In the genomic region with DNA sequence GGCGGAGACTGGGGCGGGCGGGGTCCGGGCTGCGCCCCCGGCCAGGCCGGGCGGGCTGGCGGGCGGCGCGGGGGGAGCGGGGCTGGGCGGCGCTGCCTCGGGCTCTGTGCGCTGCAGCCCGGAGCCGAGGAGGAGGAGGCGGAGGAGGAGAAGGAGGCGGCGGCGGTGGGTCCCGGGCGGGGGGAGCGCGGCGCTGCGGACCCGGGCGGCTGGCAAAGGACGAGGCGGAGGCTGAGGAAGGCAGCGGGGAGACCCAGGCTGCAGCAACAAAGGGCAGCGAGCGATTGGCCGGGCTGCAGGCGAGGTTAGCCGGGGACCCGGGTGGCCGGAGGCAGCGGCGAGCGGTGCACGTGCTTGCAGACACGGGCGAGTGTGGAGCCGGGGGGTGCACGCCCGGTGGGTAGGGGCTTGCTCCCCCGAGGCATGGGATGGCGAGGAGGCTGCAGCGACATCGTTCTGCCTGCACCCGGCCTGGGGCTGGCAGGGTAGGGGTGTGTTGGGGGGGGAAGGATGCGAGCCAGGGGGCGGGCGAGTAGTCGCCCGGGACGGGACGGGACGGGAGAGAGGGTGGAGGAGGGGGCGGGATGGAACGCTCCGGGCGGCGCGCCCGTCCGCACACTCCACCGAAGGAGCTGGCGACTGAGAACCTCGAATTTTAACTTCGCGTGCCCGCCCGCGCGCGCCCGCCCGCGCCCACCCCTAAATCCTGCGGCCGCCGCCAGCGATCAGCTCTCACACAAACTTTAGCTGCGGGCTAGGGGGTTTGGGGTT, we compare ENCODE assay signal across 1 cellular context.
A peak's percentile ranks its signal among the peaks of the same experiment; 100 is the strongest.
TF ChIP-seq lines count a peak whose summit lies in the region.

No MANE protein-coding gene starts in this region.

TF ChIP-seq in HepG2, 621 proteins besides CTCF, POLR2A, EP300 and RAD21 (continued from another document and continues in another):
- TF ChIP-seq, protein P1, sequence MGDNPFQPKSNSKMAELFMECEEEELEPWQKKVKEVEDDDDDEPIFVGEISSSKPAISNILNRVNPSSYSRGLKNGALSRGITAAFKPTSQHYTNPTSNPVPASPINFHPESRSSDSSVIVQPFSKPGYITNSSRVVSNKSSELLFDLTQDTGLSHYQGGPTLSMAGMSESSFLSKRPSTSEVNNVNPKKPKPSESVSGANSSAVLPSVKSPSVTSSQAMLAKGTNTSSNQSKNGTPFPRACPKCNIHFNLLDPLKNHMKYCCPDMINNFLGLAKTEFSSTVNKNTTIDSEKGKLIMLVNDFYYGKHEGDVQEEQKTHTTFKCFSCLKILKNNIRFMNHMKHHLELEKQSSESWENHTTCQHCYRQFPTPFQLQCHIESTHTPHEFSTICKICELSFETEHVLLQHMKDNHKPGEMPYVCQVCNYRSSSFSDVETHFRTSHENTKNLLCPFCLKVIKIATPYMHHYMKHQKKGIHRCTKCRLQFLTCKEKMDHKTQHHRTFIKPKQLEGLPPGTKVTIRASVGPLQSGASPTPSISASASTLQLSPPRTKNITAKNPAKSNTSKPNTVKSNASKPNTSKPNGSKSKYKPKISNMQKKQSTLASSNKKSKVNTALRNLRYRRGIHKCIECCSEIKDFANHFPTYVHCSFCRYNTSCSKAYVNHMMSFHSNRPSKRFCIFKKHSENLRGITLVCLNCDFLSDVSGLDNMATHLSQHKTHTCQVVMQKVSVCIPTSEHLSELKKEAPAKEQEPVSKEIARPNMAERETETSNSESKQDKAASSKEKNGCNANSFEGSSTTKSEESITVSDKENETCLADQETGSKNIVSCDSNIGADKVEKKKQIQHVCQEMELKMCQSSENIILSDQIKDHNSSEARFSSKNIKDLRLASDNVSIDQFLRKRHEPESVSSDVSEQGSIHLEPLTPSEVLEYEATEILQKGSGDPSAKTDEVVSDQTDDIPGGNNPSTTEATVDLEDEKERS (CRISPR knock-in tag; IDR thresholded peaks at IDR 0.05) = no peak
- TF ChIP-seq CBFB (CRISPR knock-in tag; IDR thresholded peaks at IDR 0.05) = no peak
- no peak for TF ChIP-seq XRCC5 (optimal IDR thresholded peaks at IDR 0.05; ENCODE audit: low read length)
- no peak for TF ChIP-seq SATB2 (CRISPR knock-in tag; IDR thresholded peaks at IDR 0.05)
- TF ChIP-seq, protein P2, sequence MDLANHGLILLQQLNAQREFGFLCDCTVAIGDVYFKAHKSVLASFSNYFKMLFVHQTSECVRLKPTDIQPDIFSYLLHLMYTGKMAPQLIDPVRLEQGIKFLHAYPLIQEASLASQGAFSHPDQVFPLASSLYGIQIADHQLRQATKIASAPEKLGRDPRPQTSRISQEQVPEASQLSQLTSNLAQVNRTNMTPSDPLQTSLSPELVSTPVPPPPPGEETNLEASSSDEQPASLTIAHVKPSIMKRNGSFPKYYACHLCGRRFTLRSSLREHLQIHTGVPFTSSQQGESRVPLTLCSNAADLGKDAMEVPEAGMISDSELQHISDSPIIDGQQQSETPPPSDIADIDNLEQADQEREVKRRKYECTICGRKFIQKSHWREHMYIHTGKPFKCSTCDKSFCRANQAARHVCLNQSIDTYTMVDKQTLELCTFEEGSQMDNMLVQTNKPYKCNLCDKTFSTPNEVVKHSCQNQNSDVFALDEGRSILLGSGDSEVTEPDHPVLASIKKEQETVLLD (CRISPR knock-in tag; IDR thresholded peaks at IDR 0.05; ENCODE audit: low read depth) = peak; percentile 42; the same call in 1 of the 2 replicates
- TF ChIP-seq ARNT2 (CRISPR knock-in tag; IDR thresholded peaks at IDR 0.05; ENCODE audit: low read depth) = peak; percentile 61
- TF ChIP-seq FOSL1 (CRISPR knock-in tag; IDR thresholded peaks at IDR 0.05; ENCODE audit: borderline replicate concordance) = no peak
- no peak for TF ChIP-seq TEAD2 (CRISPR knock-in tag; IDR thresholded peaks at IDR 0.05)
- TF ChIP-seq, protein P3, sequence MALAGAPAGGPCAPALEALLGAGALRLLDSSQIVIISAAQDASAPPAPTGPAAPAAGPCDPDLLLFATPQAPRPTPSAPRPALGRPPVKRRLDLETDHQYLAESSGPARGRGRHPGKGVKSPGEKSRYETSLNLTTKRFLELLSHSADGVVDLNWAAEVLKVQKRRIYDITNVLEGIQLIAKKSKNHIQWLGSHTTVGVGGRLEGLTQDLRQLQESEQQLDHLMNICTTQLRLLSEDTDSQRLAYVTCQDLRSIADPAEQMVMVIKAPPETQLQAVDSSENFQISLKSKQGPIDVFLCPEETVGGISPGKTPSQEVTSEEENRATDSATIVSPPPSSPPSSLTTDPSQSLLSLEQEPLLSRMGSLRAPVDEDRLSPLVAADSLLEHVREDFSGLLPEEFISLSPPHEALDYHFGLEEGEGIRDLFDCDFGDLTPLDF (CRISPR knock-in tag; IDR thresholded peaks at IDR 0.05) = no peak
- no peak for TF ChIP-seq DNMT1 (CRISPR knock-in tag; IDR thresholded peaks at IDR 0.05)
- TF ChIP-seq, protein P4, sequence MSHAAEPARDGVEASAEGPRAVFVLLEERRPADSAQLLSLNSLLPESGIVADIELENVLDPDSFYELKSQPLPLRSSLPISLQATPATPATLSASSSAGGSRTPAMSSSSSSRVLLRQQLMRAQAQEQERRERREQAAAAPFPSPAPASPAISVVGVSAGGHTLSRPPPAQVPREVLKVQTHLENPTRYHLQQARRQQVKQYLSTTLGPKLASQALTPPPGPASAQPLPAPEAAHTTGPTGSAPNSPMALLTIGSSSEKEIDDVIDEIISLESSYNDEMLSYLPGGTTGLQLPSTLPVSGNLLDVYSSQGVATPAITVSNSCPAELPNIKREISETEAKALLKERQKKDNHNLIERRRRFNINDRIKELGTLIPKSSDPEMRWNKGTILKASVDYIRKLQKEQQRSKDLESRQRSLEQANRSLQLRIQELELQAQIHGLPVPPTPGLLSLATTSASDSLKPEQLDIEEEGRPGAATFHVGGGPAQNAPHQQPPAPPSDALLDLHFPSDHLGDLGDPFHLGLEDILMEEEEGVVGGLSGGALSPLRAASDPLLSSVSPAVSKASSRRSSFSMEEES (CRISPR knock-in tag; IDR thresholded peaks at IDR 0.05) = 0 out of 2 replicates have a peak, but pooled peaks have one; percentile 7
- no peak for TF ChIP-seq SETDB1 (CRISPR knock-in tag; IDR thresholded peaks at IDR 0.05; ENCODE audit: borderline replicate concordance)
- TF ChIP-seq, protein P5, sequence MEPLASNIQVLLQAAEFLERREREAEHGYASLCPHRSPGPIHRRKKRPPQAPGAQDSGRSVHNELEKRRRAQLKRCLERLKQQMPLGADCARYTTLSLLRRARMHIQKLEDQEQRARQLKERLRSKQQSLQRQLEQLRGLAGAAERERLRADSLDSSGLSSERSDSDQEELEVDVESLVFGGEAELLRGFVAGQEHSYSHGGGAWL (CRISPR knock-in tag; IDR thresholded peaks at IDR 0.05) = peak; percentile 47; the same call in 1 of the 2 replicates
- TF ChIP-seq RCOR2 (CRISPR knock-in tag; IDR thresholded peaks at IDR 0.05) = no peak
- TF ChIP-seq, protein P6, sequence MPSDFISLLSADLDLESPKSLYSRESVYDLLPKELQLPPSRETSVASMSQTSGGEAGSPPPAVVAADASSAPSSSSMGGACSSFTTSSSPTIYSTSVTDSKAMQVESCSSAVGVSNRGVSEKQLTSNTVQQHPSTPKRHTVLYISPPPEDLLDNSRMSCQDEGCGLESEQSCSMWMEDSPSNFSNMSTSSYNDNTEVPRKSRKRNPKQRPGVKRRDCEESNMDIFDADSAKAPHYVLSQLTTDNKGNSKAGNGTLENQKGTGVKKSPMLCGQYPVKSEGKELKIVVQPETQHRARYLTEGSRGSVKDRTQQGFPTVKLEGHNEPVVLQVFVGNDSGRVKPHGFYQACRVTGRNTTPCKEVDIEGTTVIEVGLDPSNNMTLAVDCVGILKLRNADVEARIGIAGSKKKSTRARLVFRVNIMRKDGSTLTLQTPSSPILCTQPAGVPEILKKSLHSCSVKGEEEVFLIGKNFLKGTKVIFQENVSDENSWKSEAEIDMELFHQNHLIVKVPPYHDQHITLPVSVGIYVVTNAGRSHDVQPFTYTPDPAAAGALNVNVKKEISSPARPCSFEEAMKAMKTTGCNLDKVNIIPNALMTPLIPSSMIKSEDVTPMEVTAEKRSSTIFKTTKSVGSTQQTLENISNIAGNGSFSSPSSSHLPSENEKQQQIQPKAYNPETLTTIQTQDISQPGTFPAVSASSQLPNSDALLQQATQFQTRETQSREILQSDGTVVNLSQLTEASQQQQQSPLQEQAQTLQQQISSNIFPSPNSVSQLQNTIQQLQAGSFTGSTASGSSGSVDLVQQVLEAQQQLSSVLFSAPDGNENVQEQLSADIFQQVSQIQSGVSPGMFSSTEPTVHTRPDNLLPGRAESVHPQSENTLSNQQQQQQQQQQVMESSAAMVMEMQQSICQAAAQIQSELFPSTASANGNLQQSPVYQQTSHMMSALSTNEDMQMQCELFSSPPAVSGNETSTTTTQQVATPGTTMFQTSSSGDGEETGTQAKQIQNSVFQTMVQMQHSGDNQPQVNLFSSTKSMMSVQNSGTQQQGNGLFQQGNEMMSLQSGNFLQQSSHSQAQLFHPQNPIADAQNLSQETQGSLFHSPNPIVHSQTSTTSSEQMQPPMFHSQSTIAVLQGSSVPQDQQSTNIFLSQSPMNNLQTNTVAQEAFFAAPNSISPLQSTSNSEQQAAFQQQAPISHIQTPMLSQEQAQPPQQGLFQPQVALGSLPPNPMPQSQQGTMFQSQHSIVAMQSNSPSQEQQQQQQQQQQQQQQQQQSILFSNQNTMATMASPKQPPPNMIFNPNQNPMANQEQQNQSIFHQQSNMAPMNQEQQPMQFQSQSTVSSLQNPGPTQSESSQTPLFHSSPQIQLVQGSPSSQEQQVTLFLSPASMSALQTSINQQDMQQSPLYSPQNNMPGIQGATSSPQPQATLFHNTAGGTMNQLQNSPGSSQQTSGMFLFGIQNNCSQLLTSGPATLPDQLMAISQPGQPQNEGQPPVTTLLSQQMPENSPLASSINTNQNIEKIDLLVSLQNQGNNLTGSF (CRISPR knock-in tag; IDR thresholded peaks at IDR 0.05) = no peak
- TF ChIP-seq, protein P7, sequence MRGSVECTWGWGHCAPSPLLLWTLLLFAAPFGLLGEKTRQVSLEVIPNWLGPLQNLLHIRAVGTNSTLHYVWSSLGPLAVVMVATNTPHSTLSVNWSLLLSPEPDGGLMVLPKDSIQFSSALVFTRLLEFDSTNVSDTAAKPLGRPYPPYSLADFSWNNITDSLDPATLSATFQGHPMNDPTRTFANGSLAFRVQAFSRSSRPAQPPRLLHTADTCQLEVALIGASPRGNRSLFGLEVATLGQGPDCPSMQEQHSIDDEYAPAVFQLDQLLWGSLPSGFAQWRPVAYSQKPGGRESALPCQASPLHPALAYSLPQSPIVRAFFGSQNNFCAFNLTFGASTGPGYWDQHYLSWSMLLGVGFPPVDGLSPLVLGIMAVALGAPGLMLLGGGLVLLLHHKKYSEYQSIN (CRISPR knock-in tag; IDR thresholded peaks at IDR 0.05; ENCODE audit: borderline replicate concordance) = no peak
- TF ChIP-seq ZNF552 (CRISPR knock-in tag; IDR thresholded peaks at IDR 0.05; ENCODE audit: borderline replicate concordance) = no peak
- TF ChIP-seq, protein P8, sequence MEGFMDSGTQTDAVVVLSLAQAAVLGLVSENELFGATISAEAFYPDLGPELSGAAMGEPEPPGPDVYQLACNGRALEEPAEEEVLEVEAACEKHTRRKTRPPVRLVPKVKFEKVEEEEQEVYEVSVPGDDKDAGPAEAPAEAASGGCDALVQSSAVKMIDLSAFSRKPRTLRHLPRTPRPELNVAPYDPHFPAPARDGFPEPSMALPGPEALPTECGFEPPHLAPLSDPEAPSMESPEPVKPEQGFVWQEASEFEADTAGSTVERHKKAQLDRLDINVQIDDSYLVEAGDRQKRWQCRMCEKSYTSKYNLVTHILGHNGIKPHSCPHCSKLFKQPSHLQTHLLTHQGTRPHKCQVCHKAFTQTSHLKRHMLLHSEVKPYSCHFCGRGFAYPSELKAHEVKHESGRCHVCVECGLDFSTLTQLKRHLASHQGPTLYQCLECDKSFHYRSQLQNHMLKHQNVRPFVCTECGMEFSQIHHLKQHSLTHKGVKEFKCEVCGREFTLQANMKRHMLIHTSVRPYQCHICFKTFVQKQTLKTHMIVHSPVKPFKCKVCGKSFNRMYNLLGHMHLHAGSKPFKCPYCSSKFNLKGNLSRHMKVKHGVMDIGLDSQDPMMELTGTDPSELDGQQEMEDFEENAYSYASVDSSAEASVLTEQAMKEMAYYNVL (CRISPR knock-in tag; IDR thresholded peaks at IDR 0.05; ENCODE audit: borderline replicate concordance) = no peak
- TF ChIP-seq FOXA1 (IDR thresholded peaks at IDR 0.05) = no peak
- no peak for TF ChIP-seq FOXA1 (CRISPR knock-in tag; IDR thresholded peaks at IDR 0.05)
- TF ChIP-seq ZNF558 (CRISPR knock-in tag; IDR thresholded peaks at IDR 0.05; ENCODE audit: borderline replicate concordance) = no peak; the same call in 1 of the 2 replicates
- TF ChIP-seq ZMYM3 (CRISPR knock-in tag; IDR thresholded peaks at IDR 0.05) = no peak
- TF ChIP-seq JUND (CRISPR knock-in tag; IDR thresholded peaks at IDR 0.05) = no peak
- TF ChIP-seq ZNF335 (CRISPR knock-in tag; IDR thresholded peaks at IDR 0.05) = no peak
- TF ChIP-seq WIZ (CRISPR knock-in tag; IDR thresholded peaks at IDR 0.05) = no peak
- TF ChIP-seq ZNF670 (CRISPR knock-in tag; IDR thresholded peaks at IDR 0.05; ENCODE audit: borderline replicate concordance) = peak; percentile 83; the same call in 1 of the 2 replicates
- TF ChIP-seq SALL1 (CRISPR knock-in tag; IDR thresholded peaks at IDR 0.05) = peak; percentile 17; the same call in 1 of the 2 replicates
- TF ChIP-seq, protein P9, sequence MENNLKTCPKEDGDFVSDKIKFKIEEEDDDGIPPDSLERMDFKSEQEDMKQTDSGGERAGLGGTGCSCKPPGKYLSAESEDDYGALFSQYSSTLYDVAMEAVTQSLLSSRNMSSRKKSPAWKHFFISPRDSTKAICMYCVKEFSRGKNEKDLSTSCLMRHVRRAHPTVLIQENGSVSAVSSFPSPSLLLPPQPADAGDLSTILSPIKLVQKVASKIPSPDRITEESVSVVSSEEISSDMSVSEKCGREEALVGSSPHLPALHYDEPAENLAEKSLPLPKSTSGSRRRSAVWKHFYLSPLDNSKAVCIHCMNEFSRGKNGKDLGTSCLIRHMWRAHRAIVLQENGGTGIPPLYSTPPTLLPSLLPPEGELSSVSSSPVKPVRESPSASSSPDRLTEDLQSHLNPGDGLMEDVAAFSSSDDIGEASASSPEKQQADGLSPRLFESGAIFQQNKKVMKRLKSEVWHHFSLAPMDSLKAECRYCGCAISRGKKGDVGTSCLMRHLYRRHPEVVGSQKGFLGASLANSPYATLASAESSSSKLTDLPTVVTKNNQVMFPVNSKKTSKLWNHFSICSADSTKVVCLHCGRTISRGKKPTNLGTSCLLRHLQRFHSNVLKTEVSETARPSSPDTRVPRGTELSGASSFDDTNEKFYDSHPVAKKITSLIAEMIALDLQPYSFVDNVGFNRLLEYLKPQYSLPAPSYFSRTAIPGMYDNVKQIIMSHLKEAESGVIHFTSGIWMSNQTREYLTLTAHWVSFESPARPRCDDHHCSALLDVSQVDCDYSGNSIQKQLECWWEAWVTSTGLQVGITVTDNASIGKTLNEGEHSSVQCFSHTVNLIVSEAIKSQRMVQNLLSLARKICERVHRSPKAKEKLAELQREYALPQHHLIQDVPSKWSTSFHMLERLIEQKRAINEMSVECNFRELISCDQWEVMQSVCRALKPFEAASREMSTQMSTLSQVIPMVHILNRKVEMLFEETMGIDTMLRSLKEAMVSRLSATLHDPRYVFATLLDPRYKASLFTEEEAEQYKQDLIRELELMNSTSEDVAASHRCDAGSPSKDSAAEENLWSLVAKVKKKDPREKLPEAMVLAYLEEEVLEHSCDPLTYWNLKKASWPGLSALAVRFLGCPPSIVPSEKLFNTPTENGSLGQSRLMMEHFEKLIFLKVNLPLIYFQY (CRISPR knock-in tag; IDR thresholded peaks at IDR 0.05; ENCODE audit: borderline replicate concordance) = no peak
- TF ChIP-seq CENPT (CRISPR knock-in tag; IDR thresholded peaks at IDR 0.05; ENCODE audit: low read depth) = no peak
- no peak for TF ChIP-seq ZKSCAN5 (CRISPR knock-in tag; IDR thresholded peaks at IDR 0.05)
- TF ChIP-seq YEATS4 (CRISPR knock-in tag; IDR thresholded peaks at IDR 0.05; ENCODE audit: borderline replicate concordance) = peak; percentile 74; the same call in 1 of the 2 replicates
- TF ChIP-seq KDM1A (CRISPR knock-in tag; IDR thresholded peaks at IDR 0.05) = no peak
- peak; percentile 92 for TF ChIP-seq ZNF746 (CRISPR knock-in tag; IDR thresholded peaks at IDR 0.05)
- TF ChIP-seq AGO1 (IDR thresholded peaks at IDR 0.05; ENCODE audit: low read depth, low read length, poor library complexity, severe bottlenecking) = no peak
- TF ChIP-seq ZNF777 (CRISPR knock-in tag; IDR thresholded peaks at IDR 0.05) = 0 out of 2 replicates have a peak, but pooled peaks have one; percentile 40
